Comparison of ENCODE assay signal across 8 cellular contexts in genomic region chr15:64596701-64597468, GRCh38.
DNase-seq lines count a peak whose midpoint lies in the region; FAIRE-seq and TF ChIP-seq lines count a peak whose summit lies in the region.

No MANE protein-coding gene starts in this region.

- H3K4me2 ChIP-seq in astrocyte (ENCODE audit: low read length) (peak overlapping the region; percentile 14), keratinocyte (ENCODE audit: control insufficient read depth, extremely low read depth, insufficient read depth, low read depth, low read length) (no peak overlapping the region)

- H3K9me3 Mint-ChIP-seq in astrocyte (ENCODE audit: unreplicated experiment): no peaks in the 10 kb centered on the region

- dilution Hi-C loops in keratinocyte (cut with MboI; ENCODE audit: extremely low pct_ligation_motif_present, low sequenced_read_pairs): no loop called here

- intact Hi-C loops in esophagus squamous epithelium (cut with DNase I): no loop called here

- H3K4me3 ChIP-seq in HEK293 (ENCODE audit: low read depth, low read length) (no peak overlapping the region), astrocyte (ENCODE audit: insufficient read depth, low read depth, low read length) (no peak overlapping the region), keratinocyte (ENCODE audit: control insufficient read depth in 2 of 3, extremely low read depth in 1 of 3, insufficient read depth in 2 of 3, low read depth in 1 of 3, low read length in 3 of 3) (no peak overlapping the region), esophagus squamous epithelium (peak overlapping the region in 1 of 4 donors; percentile 16)

- no peaks in the 10 kb centered on the region for H3K9me1 ChIP-seq in keratinocyte (ENCODE audit: control insufficient read depth, extremely low read depth, insufficient read depth, low read length)

- peak; percentile 88 for DNase-seq in DMS79 (lab: John Stamatoyannopoulos, UW)
- peak; percentile 30 for DNase-seq in NCI-H510A treated with DMSO at 0.1 percent for 48 hours (lab: John Stamatoyannopoulos, UW)
- DNase-seq in astrocyte (ENCODE audit: low read depth): peak; percentile 55
- no peak for DNase-seq in keratinocyte (ENCODE audit: low read depth, low spot score)
- DNase-seq in substantia nigra (lab: John Stamatoyannopoulos, UW): peak in 29 of 49 donors; percentile 2 to 69 (median 16)
- no peak for DNase-seq in LoVo (ENCODE audit: low spot score)
- DNase-seq in esophagus squamous epithelium (lab: John Stamatoyannopoulos, UW): no peak

- H3K9ac ChIP-seq in astrocyte (ENCODE audit: low read length) (no peak overlapping the region), keratinocyte (ENCODE audit: control insufficient read depth, extremely low read depth, insufficient read depth, low read length) (no peak overlapping the region)

- CTCF ChIA-PET in HEK293 (lab: Yijun Ruan, JAX): interaction anchor here (0.7 to 2.0 kb wide), 2 partner anchors 56 to 1002 kb away, joined by 3 to 5 read pairs; no protein-coding TSS in a partner anchor

- no peak overlapping the region for H2AFZ ChIP-seq in astrocyte (ENCODE audit: low read depth, low read length)
- no peak overlapping the region for H2AFZ ChIP-seq in keratinocyte (ENCODE audit: control insufficient read depth, low read length)

- H3K27ac ChIP-seq in HEK293 (ENCODE audit: extremely low read depth, low read depth, low read length) (no peak overlapping the region), astrocyte (ENCODE audit: low read depth, low read length) (no peak overlapping the region), keratinocyte (ENCODE audit: control insufficient read depth, insufficient read depth, low read length) (no peak overlapping the region), substantia nigra (ENCODE audit: low read depth, low read length, poor library complexity, severe bottlenecking) (peak overlapping the region; percentile 53), esophagus squamous epithelium (peak overlapping the region in 1 of 4 donors; percentile 28)

- WGBS in esophagus squamous epithelium, 2 donors: 35 to 36% methylated on average over 4 of the region's 4 CpGs

- H3K79me2 ChIP-seq in astrocyte (ENCODE audit: insufficient read depth, low read length) (peaks cover 68% of the 10 kb centered on the region), keratinocyte (ENCODE audit: control insufficient read depth, insufficient read depth, low read length) (peaks cover 43% of the 10 kb centered on the region)

- H3K36me3 ChIP-seq in HEK293 (ENCODE audit: control insufficient read depth in 2 of 2, insufficient read depth in 1 of 2, low read length in 2 of 2) (no peaks in the 10 kb centered on the region; a peak in 1 of 3 replicates), astrocyte (ENCODE audit: insufficient read depth, low read length) (no peaks in the 10 kb centered on the region), keratinocyte (ENCODE audit: control insufficient read depth in 2 of 2, extremely low read depth in 1 of 2, insufficient read depth in 2 of 2, low read length in 2 of 2) (no peaks in the 10 kb centered on the region), esophagus squamous epithelium (no peaks in the 10 kb centered on the region)

- TF ChIP-seq CTCF in HEK293 (tag by site-specific recombination; IDR thresholded peaks at IDR 0.05) (no peak), astrocyte (IDR thresholded peaks at IDR 0.05; ENCODE audit: insufficient read depth, low read depth, low read length) (no peak), keratinocyte (optimal IDR thresholded peaks at IDR 0.05 in 1 of 3, IDR thresholded peaks at IDR 0.05 in 1 of 3, conservative IDR thresholded peaks at IDR 0.05 in 1 of 3; ENCODE audit: extremely low read depth in 1 of 3, insufficient read depth in 2 of 3, low read length in 3 of 3) (no peak), esophagus squamous epithelium (IDR thresholded peaks at IDR 0.05) (no peak)

- POLR2A ChIA-PET in HEK293 (lab: Yijun Ruan, JAX): no interaction called here

- H3K27ac Mint-ChIP-seq in astrocyte (ENCODE audit: unreplicated experiment): peak overlapping the region; percentile 71

- H3K36me3 Mint-ChIP-seq in astrocyte (ENCODE audit: low read depth, unreplicated experiment): peaks cover 3% of the 10 kb centered on the region

- FAIRE-seq in astrocyte (lab: Jason Lieb, UNC): no peak
- FAIRE-seq in keratinocyte (lab: Jason Lieb, UNC): peak; percentile 52

- peaks cover 12% of the 10 kb centered on the region; the same call in 1 of the 2 replicates for H3K4me1 ChIP-seq in HEK293 (ENCODE audit: control insufficient read depth, insufficient read depth, low read length)
- no peaks in the 10 kb centered on the region for H3K4me1 ChIP-seq in astrocyte (ENCODE audit: insufficient read depth, low read length)
- H3K4me1 ChIP-seq in keratinocyte (ENCODE audit: control insufficient read depth, extremely low read depth, insufficient read depth, low read length): peaks cover 22% of the 10 kb centered on the region
- peaks cover 5 to 43% (median 22%) of the 10 kb centered on the region in 3 donors for H3K4me1 ChIP-seq in esophagus squamous epithelium

- TF ChIP-seq POLR2A in esophagus squamous epithelium (IDR thresholded peaks at IDR 0.05): no peak

- H4K20me1 ChIP-seq in astrocyte (ENCODE audit: insufficient read depth, low read length) (peaks cover 72% of the 10 kb centered on the region), keratinocyte (ENCODE audit: control insufficient read depth, extremely low read depth, insufficient read depth, low read length) (peaks cover 3% of the 10 kb centered on the region)

- peaks cover 25% of the 10 kb centered on the region for H3K4me1 Mint-ChIP-seq in astrocyte (ENCODE audit: low read depth, unreplicated experiment)

- H3K9me3 ChIP-seq in HEK293 (ENCODE audit: control insufficient read depth, insufficient read depth, low read depth, low read length): no peaks in the 10 kb centered on the region
- H3K9me3 ChIP-seq in astrocyte (ENCODE audit: insufficient read depth, low read depth, low read length): no peaks in the 10 kb centered on the region
- no peaks in the 10 kb centered on the region for H3K9me3 ChIP-seq in keratinocyte (ENCODE audit: control insufficient read depth, low read depth, low read length)
- no peaks in the 10 kb centered on the region for H3K9me3 ChIP-seq in esophagus squamous epithelium

- H3K27me3 ChIP-seq in astrocyte (ENCODE audit: insufficient read depth, low read length): no peaks in the 10 kb centered on the region
- H3K27me3 ChIP-seq in keratinocyte (ENCODE audit: control insufficient read depth, extremely low read depth, insufficient read depth, low read length): no peaks in the 10 kb centered on the region
- no peaks in the 10 kb centered on the region for H3K27me3 ChIP-seq in esophagus squamous epithelium

- no peak overlapping the region for H3K4me3 Mint-ChIP-seq in astrocyte (ENCODE audit: unreplicated experiment)

- no peaks in the 10 kb centered on the region for H3K27me3 Mint-ChIP-seq in astrocyte (ENCODE audit: low read depth, unreplicated experiment)

TF ChIP-seq in HEK293, 187 proteins besides CTCF, POLR2A, EP300 and RAD21 (continues in another document):
- TF ChIP-seq ZNF266 (tag by site-specific recombination; IDR thresholded peaks at IDR 0.05; ENCODE audit: low read depth) (no peak), ZFP41 (tag by site-specific recombination; IDR thresholded peaks at IDR 0.05; ENCODE audit: borderline replicate concordance) (no peak), TRIM28 (IDR thresholded peaks at IDR 0.05; ENCODE audit: borderline replicate concordance, low read length) (no peak), ZFHX2 (tag by site-specific recombination; conservative IDR thresholded peaks at IDR 0.05) (no peak), ZNF214 (tag by site-specific recombination; IDR thresholded peaks at IDR 0.05; ENCODE audit: borderline replicate concordance) (no peak), ZNF600 (tag by site-specific recombination; IDR thresholded peaks at IDR 0.05) (0 out of 2 replicates have a peak, but pooled peaks have one; percentile 41), TSHZ1 (tag by site-specific recombination; IDR thresholded peaks at IDR 0.05; ENCODE audit: borderline replicate concordance) (no peak)

Comparison
In these comparisons a context has a peak if more than half of its experiments do, and no peak if none do; other contexts are left out.
1. DNase-seq: peak in DMS79 (single experiment), NCI-H510A treated with DMSO at 0.1 percent for 48 hours (single experiment), astrocyte (single experiment) and substantia nigra (29 of 49); none in keratinocyte (single experiment), LoVo (single experiment) and esophagus squamous epithelium (single experiment).